8 cellular contexts compared by ENCODE assay signal in genomic region chr4:86496094-86497060, GRCh38.
A peak's percentile ranks its signal among the peaks of the same experiment; 100 is the strongest.
DNase-seq lines count a peak whose midpoint lies in the region; ATAC-seq and TF ChIP-seq lines count a peak whose summit lies in the region.

No MANE protein-coding gene starts in this region.

- H3K4me1 Mint-ChIP-seq in activated naive CD4-positive, alpha-beta T cell treated with anti-CD3 and anti-CD28 coated beads, Interleukin-2, amount 10 ng/mL, durations not matched to agents 7 days and 5 days: peaks cover 9% of the 10 kb centered on the region

- H3K4me1 ChIP-seq in right cardiac atrium (ENCODE audit: control insufficient read depth, insufficient read depth, low read length): peaks cover 9% of the 10 kb centered on the region

- no peak overlapping the region for H3K4me3 Mint-ChIP-seq in activated naive CD4-positive, alpha-beta T cell treated with anti-CD3 and anti-CD28 coated beads, Interleukin-2, amount 10 ng/mL, durations not matched to agents 7 days and 5 days

- 40% methylated on average over 5 of the region's 5 CpGs for whole genome bisulfite sequencing in right cardiac atrium

- TF ChIP-seq CTCF in GM10266 (IDR thresholded peaks at IDR 0.05; ENCODE audit: control insufficient read depth, insufficient read depth, low read depth, missing control alignments): peak; percentile 75

- no peak overlapping the region for H3K4me3 ChIP-seq in right cardiac atrium (ENCODE audit: low read length)

- H3K9me3 ChIP-seq in right cardiac atrium (ENCODE audit: control insufficient read depth, low read length): no peaks in the 10 kb centered on the region

- H3K27ac ChIP-seq in right cardiac atrium (ENCODE audit: low read length): no peak overlapping the region

- H3K27me3 ChIP-seq in right cardiac atrium (ENCODE audit: control insufficient read depth, insufficient read depth): no peaks in the 10 kb centered on the region

- DNase-seq in AG20443 (ENCODE audit: low spot score) (peak; percentile 70), GM10266 (ENCODE audit: extremely low spot score) (peak; percentile 38), NCI-H2227 (lab: John Stamatoyannopoulos, UW; ENCODE audit: unreplicated experiment) (peak; percentile 44), right cardiac atrium (peak in 2 of 3 donors; percentile 17 to 58)
- peak; percentile 43 for DNase-seq in activated naive CD4-positive, alpha-beta T cell treated with anti-CD3 and anti-CD28 coated beads, Interleukin-2, amount 10 ng/mL, durations not matched to agents 7 days and 5 days
- peak; percentile 4 for DNase-seq in stimulated activated CD4-positive, alpha-beta T cell treated with anti-CD3 and anti-CD28 coated beads, Interleukin-2, amount 100 ng/mL, for 4 hours (ENCODE audit: low read depth)

- H3K27me3 Mint-ChIP-seq in activated naive CD4-positive, alpha-beta T cell treated with anti-CD3 and anti-CD28 coated beads, Interleukin-2, amount 10 ng/mL, durations not matched to agents 7 days and 5 days: peaks cover 4% of the 10 kb centered on the region

- no peak overlapping the region for H3K27ac Mint-ChIP-seq in activated naive CD4-positive, alpha-beta T cell treated with anti-CD3 and anti-CD28 coated beads, Interleukin-2, amount 10 ng/mL, durations not matched to agents 7 days and 5 days

- CTCF ChIA-PET in activated naive CD4-positive, alpha-beta T cell treated with anti-CD3 and anti-CD28 coated beads, Interleukin-2, amount 10 ng/mL, durations not matched to agents 7 days and 5 days (lab: Charles Lee): interaction anchor here (0.6 to 4.5 kb wide), 21 partner anchors 9 to 880 kb away, joined by 3 to 33 read pairs (median 4); partner anchors contain the start of gene C4orf36

- ATAC-seq in right cardiac atrium (no peak), GM21447 (IDR thresholded peaks at IDR 0.05; ENCODE audit: unreplicated experiment) (no peak), GM19035 (IDR thresholded peaks at IDR 0.05; ENCODE audit: unreplicated experiment) (no peak)

- no peaks in the 10 kb centered on the region for H3K9me3 Mint-ChIP-seq in activated naive CD4-positive, alpha-beta T cell treated with anti-CD3 and anti-CD28 coated beads, Interleukin-2, amount 10 ng/mL, durations not matched to agents 7 days and 5 days

- no peaks in the 10 kb centered on the region for H3K36me3 Mint-ChIP-seq in activated naive CD4-positive, alpha-beta T cell treated with anti-CD3 and anti-CD28 coated beads, Interleukin-2, amount 10 ng/mL, durations not matched to agents 7 days and 5 days

- intact Hi-C loops in right cardiac atrium (cut with DNase I): loop anchor here (2.0 to 5.0 kb wide), 3 partner anchors 398 to 401 kb away; no protein-coding TSS in a partner anchor

Comparison
In these comparisons a context has a peak if more than half of its experiments do, and no peak if none do; other contexts are left out.
1. DNase-seq: peak in every context shown above with its lines; median percentile 70 in AG20443; 44 in NCI-H2227; 43 in activated naive CD4-positive, alpha-beta T cell treated with anti-CD3 and anti-CD28 coated beads, Interleukin-2, amount 10 ng/mL, durations not matched to agents 7 days and 5 days; 38 in GM10266; 38 in right cardiac atrium; 4 in stimulated activated CD4-positive, alpha-beta T cell treated with anti-CD3 and anti-CD28 coated beads, Interleukin-2, amount 100 ng/mL, for 4 hours.